Comparison of ENCODE assay signal across 16 cellular contexts in the genomic region with DNA sequence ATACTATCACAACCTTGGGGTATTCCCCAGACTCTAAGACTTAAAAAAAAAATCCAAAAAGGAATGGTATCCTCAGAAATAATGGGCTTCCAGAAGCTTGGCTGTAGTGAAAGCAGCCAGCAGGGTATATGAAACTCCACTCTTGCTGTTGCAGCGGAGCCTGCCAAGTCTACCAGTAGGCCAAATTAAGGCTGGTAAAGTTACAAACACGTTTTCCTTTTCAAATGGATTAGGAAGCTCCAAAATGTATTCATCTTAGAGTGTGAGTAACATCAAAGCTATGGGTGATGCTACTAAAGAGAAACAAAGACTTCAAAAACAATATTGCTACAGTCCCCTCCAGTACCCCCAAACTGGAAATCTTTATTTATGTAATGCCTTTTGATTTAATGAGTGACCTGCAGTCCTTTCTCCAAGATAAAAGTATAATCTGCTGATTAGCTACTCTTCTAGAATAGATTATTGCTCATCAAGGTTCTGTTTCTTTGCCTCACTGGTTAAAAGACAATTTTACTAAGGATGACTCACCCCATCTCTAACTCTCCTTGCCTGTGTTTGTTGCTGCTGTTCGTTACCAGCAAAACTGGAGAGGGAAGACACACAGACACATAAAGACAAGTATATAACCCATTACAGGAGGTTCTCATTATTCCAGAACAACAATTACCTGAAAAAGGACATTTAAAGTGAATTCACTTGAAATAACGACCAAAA.
DNase-seq lines count a peak whose midpoint lies in the region; ATAC-seq, FAIRE-seq and TF ChIP-seq lines count a peak whose summit lies in the region.
"Had no signal": no experiment of that assay in that cellular context is flagged by ENCODE, and none has a peak within 500 bp of the region (broad histone marks: within the 10 kb centered on the region; RNA-seq: fewer than 3 reads in every experiment).

No MANE protein-coding gene starts in this region.

- no peak overlapping the region for H3K27ac ChIP-seq in upper lobe of left lung
- H3K27ac ChIP-seq in left ventricle myocardium inferior (replicated peaks) = no peak overlapping the region
- H3K27ac ChIP-seq: lower lobe of right lung, PC-9, suprapubic skin had no signal

- WGBS in upper lobe of left lung, 2 donors = 79 to 85% methylated on average over 4 of the region's 4 CpGs

- TF ChIP-seq CTCF in BJ (IDR thresholded peaks at IDR 0.05; ENCODE audit: insufficient read depth, low read depth, low read length) (no peak), bronchial epithelial cell (IDR thresholded peaks at IDR 0.05; ENCODE audit: insufficient read depth, low read length, severe bottlenecking) (no peak), upper lobe of left lung (IDR thresholded peaks at IDR 0.05) (no peak), GM10248 (IDR thresholded peaks at IDR 0.05; ENCODE audit: control extremely low read depth, extremely low read depth, low read depth, missing control alignments) (no peak), left ventricle myocardium inferior (IDR thresholded peaks at IDR 0.05; ENCODE audit: borderline replicate concordance) (no peak)

- DNase-seq in BJ (ENCODE audit: low read depth) (peak; percentile 14), LHCN-M2 (ENCODE audit: low read depth) (peak; percentile 65), bronchial epithelial cell (ENCODE audit: low read depth) (peak; percentile 57), myocyte (ENCODE audit: low read depth) (peak; percentile 69), upper lobe of left lung (no peak), GM10248 (ENCODE audit: extremely low spot score) (no peak), left ventricle myocardium inferior (no peak)
- DNase-seq: activated T-cell treated with anti-CD3 and anti-CD28 coated beads, Interleukin-2, amount 50 U/mL, for 1 hour; Calu3; cerebellar nuclear complex; lower lobe of right lung; NCI-H1417; PC-9 had no signal

- TF ChIP-seq EP300 in upper lobe of left lung (IDR thresholded peaks at IDR 0.05) = no peak

- POLR2A ChIA-PET in BJ (lab: Charles Lee) = no interaction called here
- POLR2A ChIA-PET in GM10248 (lab: Yijun Ruan, JAX) = no interaction called here

- H3K36me3 ChIP-seq in BJ (ENCODE audit: control insufficient read depth, insufficient read depth, low read length) = no peaks in the 10 kb centered on the region
- no peaks in the 10 kb centered on the region for H3K36me3 ChIP-seq in bronchial epithelial cell (ENCODE audit: control insufficient read depth, insufficient read depth, low read length)
- H3K36me3 ChIP-seq in upper lobe of left lung = no peaks in the 10 kb centered on the region
- no peaks in the 10 kb centered on the region for H3K36me3 ChIP-seq in left ventricle myocardium inferior
- H3K36me3 ChIP-seq: lower lobe of right lung, suprapubic skin had no signal

- H3K27me3 ChIP-seq in BJ (ENCODE audit: control insufficient read depth, insufficient read depth, low read length) = no peaks in the 10 kb centered on the region
- H3K27me3 ChIP-seq in bronchial epithelial cell (ENCODE audit: control insufficient read depth, insufficient read depth, low read length) = no peaks in the 10 kb centered on the region
- H3K27me3 ChIP-seq in upper lobe of left lung = no peaks in the 10 kb centered on the region
- H3K27me3 ChIP-seq in left ventricle myocardium inferior (ENCODE audit: low read depth) = no peaks in the 10 kb centered on the region
- H3K27me3 ChIP-seq: suprapubic skin had no signal

- no peak for TF ChIP-seq POLR2A in upper lobe of left lung (IDR thresholded peaks at IDR 0.05)

- H3K4me3 ChIP-seq in BJ (ENCODE audit: low read depth, low read length) (no peak overlapping the region), bronchial epithelial cell (ENCODE audit: low read depth, low read length) (no peak overlapping the region), upper lobe of left lung (no peak overlapping the region), left ventricle myocardium inferior (no peak overlapping the region)
- H3K4me3 ChIP-seq: lower lobe of right lung, PC-9, suprapubic skin had no signal

- intact Hi-C loops in left ventricle myocardium inferior (cut with micrococcal nuclease) = no loop called here

- H3K4me1 ChIP-seq in upper lobe of left lung (no peaks in the 10 kb centered on the region), left ventricle myocardium inferior (peaks cover 21% of the 10 kb centered on the region)
- H3K4me1 ChIP-seq: lower lobe of right lung, suprapubic skin had no signal

- FAIRE-seq in bronchial epithelial cell (lab: Jason Lieb, UNC) = no peak
- FAIRE-seq: TTC549 had no signal

- CTCF ChIA-PET in BJ (lab: Yijun Ruan, JAX) (interaction anchor here (0.6 to 1.3 kb wide), 2 partner anchors 14 to 38 kb away, joined by 3 read pairs; no protein-coding TSS in a partner anchor), GM10248 (lab: Yijun Ruan, JAX) (interaction anchor here (0.7 to 1.9 kb wide), 3 partner anchors 12 to 15 kb away, joined by 3 to 9 read pairs (median 5); no protein-coding TSS in a partner anchor)

- ATAC-seq in GM18502 (IDR thresholded peaks at IDR 0.05; ENCODE audit: poor library complexity, unreplicated experiment) (no peak), upper lobe of left lung (ENCODE audit: low FRiP score in 2 of 2) (no peak)
- ATAC-seq: lower lobe of right lung had no signal

- H3K9me3 ChIP-seq in upper lobe of left lung = no peaks in the 10 kb centered on the region
- H3K9me3 ChIP-seq in left ventricle myocardium inferior (replicated peaks) = no peaks in the 10 kb centered on the region
- H3K9me3 ChIP-seq: lower lobe of right lung, suprapubic skin had no signal

Comparison
In these comparisons a context has a peak if more than half of its experiments do, and no peak if none do; other contexts are left out.
1. DNase-seq: peak in BJ (single experiment), LHCN-M2 (single experiment), bronchial epithelial cell (single experiment) and myocyte (single experiment); none in upper lobe of left lung (0 of 2), GM10248 (single experiment) and left ventricle myocardium inferior (single experiment).